Comparison of ENCODE assay signal across 9 cellular contexts in genomic region chr10:119896061-119896655, GRCh38. TPM values are rescaled to one million over a fixed set of nuclear protein-coding genes. Genes with fewer than 3 reads are reported as not detected.
DNase-seq lines count a peak whose midpoint lies in the region; ATAC-seq and TF ChIP-seq lines count a peak whose summit lies in the region.
"Had no signal": no experiment of that assay in that cellular context is flagged by ENCODE, and none has a peak within 500 bp of the region (broad histone marks: within the 10 kb centered on the region; RNA-seq: fewer than 3 reads in every experiment).

No MANE protein-coding gene starts in this region.

- no peak for TF ChIP-seq CTCF in uterus (IDR thresholded peaks at IDR 0.05)

- H3K9me3 Mint-ChIP-seq in stimulated activated naive CD8-positive, alpha-beta T cell treated with anti-CD3 and anti-CD28 coated beads, Interleukin-15, amount 100 ng/mL, for 72 hours, result no peaks in the 10 kb centered on the region

- peak overlapping the region in 1 of 2 donors; percentile 7 for H3K4me3 Mint-ChIP-seq in stimulated activated naive CD8-positive, alpha-beta T cell treated with anti-CD3 and anti-CD28 coated beads, Interleukin-15, amount 100 ng/mL, for 72 hours

- peak overlapping the region; percentile 42 to 53 for H3K27ac Mint-ChIP-seq in stimulated activated naive CD8-positive, alpha-beta T cell treated with anti-CD3 and anti-CD28 coated beads, Interleukin-15, amount 100 ng/mL, for 72 hours

- H3K36me3 ChIP-seq in uterus, result no peaks in the 10 kb centered on the region

- ATAC-seq in stimulated activated naive CD8-positive, alpha-beta T cell treated with anti-CD3 and anti-CD28 coated beads, Interleukin-15, amount 100 ng/mL, for 72 hours, result no peak
- no peak for ATAC-seq in HG03571 (IDR thresholded peaks at IDR 0.05; ENCODE audit: unreplicated experiment)

- no peaks in the 10 kb centered on the region for H3K27me3 Mint-ChIP-seq in stimulated activated naive CD8-positive, alpha-beta T cell treated with anti-CD3 and anti-CD28 coated beads, Interleukin-15, amount 100 ng/mL, for 72 hours

- intact Hi-C loops in uterus (cut with DNase I; ENCODE audit: low total_unique reads), result no loop called here

- no peaks in the 10 kb centered on the region for H3K27me3 ChIP-seq in uterus

- no peaks in the 10 kb centered on the region for H3K9me3 ChIP-seq in uterus

- TF ChIP-seq POLR2A in uterus (IDR thresholded peaks at IDR 0.05), result no peak

- H3K4me3 ChIP-seq in uterus, result no peak overlapping the region

- DNase-seq in HCEC 1CT (peak; percentile 84), SIG-M5 treated with dmso at 0.1 percent for 504 hours (lab: John Stamatoyannopoulos, UW; ENCODE audit: unreplicated experiment) (peak; percentile 79), fibroblast of the conjunctiva (ENCODE audit: low read depth) (peak; percentile 38), NCI-H345 treated with DMSO at 0.1 percent for 48 hours (lab: John Stamatoyannopoulos, UW; ENCODE audit: unreplicated experiment) (no peak), uterus (no peak)
- DNase-seq in stimulated activated naive CD8-positive, alpha-beta T cell treated with anti-CD3 and anti-CD28 coated beads, Interleukin-15, amount 100 ng/mL, for 72 hours, result no peak
- DNase-seq: NCI-H2171 treated with DMSO at 0.1 percent for 48 hours had no signal

- H3K4me1 Mint-ChIP-seq in stimulated activated naive CD8-positive, alpha-beta T cell treated with anti-CD3 and anti-CD28 coated beads, Interleukin-15, amount 100 ng/mL, for 72 hours, result peaks cover 60% of the 10 kb centered on the region

- H3K27ac ChIP-seq in uterus, result peak overlapping the region in 1 of 2 donors; percentile 32
- H3K27ac ChIP-seq: parathyroid adenoma had no signal

- H3K4me1 ChIP-seq in uterus, result peaks cover 0 to 11% of the 10 kb centered on the region in 2 donors

RNA-seq across cellular contexts. Expression of gene SEC23IP, which starts 3.6 kb away (rescaled TPM):
- 10 to 100 TPM in 3 of 4 donors, 1 to 10 TPM in 1; 8.7 to 70.9 (median 26.5) TPM for total RNA-seq in uterus

RNA-seq across cellular contexts. Expression of gene MCMBP, which starts 23.5 kb away (rescaled TPM):
- total RNA-seq in uterus, result 10 to 100 TPM; 69.4 to 84.7 (median 76.7) TPM

Comparison
In these comparisons a context has a peak if more than half of its experiments do, and no peak if none do; other contexts are left out.
1. DNase-seq: peak in HCEC 1CT (single experiment), SIG-M5 treated with dmso at 0.1 percent for 504 hours (single experiment) and fibroblast of the conjunctiva (single experiment); none in stimulated activated naive CD8-positive, alpha-beta T cell treated with anti-CD3 and anti-CD28 coated beads, Interleukin-15, amount 100 ng/mL, for 72 hours (0 of 2), NCI-H345 treated with DMSO at 0.1 percent for 48 hours (single experiment) and uterus (0 of 2).